ENCODE assay signal across 35 cellular contexts in genomic region chr10:94613-95012, GRCh38. TPM values are rescaled to one million over a fixed set of nuclear protein-coding genes. Genes with fewer than 3 reads are reported as not detected.
DNase-seq lines count a peak whose midpoint lies in the region; ATAC-seq, FAIRE-seq and TF ChIP-seq lines count a peak whose summit lies in the region.
"Had no signal": no experiment of that assay in that cellular context is flagged by ENCODE, and none has a peak within 500 bp of the region (broad histone marks: within the 10 kb centered on the region; RNA-seq: fewer than 3 reads in every experiment).

No MANE protein-coding gene starts in this region.

- H3K79me2 ChIP-seq in HepG2 (ENCODE audit: insufficient read depth, low read length) (no peaks in the 10 kb centered on the region), K562 (ENCODE audit: control insufficient read depth, insufficient read depth, low read length) (no peaks in the 10 kb centered on the region)

- H3K9ac ChIP-seq in HepG2 (ENCODE audit: insufficient read depth, low read depth, low read length) = no peak overlapping the region
- no peak overlapping the region for H3K9ac ChIP-seq in K562 (ENCODE audit: insufficient read depth in 1 of 2, low read depth in 2 of 2, low read length in 2 of 2)
- H3K9ac ChIP-seq: BLaER1; BLaER1 treated with 17β-estradiol and CSF1 and Interleukin-3, amounts not matched to agents 10 nM and 100 nM had no signal

- H4K20me1 ChIP-seq in HepG2 (ENCODE audit: insufficient read depth, low read length) (no peaks in the 10 kb centered on the region), K562 (replicated peaks; ENCODE audit: control insufficient read depth, insufficient read depth, low read length) (no peaks in the 10 kb centered on the region)
- H4K20me1 ChIP-seq: BLaER1; BLaER1 treated with 17β-estradiol and CSF1 and Interleukin-3, amounts not matched to agents 10 nM and 100 nM had no signal

- TF ChIP-seq RAD21 in HepG2 (CRISPR knock-in tag; IDR thresholded peaks at IDR 0.05) (no peak), K562 (CRISPR knock-in tag; conservative IDR thresholded peaks at IDR 0.05 in 1 of 2, IDR thresholded peaks at IDR 0.05 in 1 of 2) (no peak)

- WGBS in HepG2 (ENCODE audit: low lambda C conversion rate) = 0% methylated on average over 1 of the region's 1 CpG
- WGBS in right lobe of liver (ENCODE audit: insufficient coverage, low coverage, low lambda C conversion rate, missing lambda C conversion rate) = 29% methylated on average over 1 of the region's 1 CpG
- WGBS in K562 (ENCODE audit: insufficient coverage, low coverage, missing lambda C conversion rate) = 0% methylated on average over 1 of the region's 1 CpG
- WGBS in thyroid gland, 2 donors = 43 to 57% methylated on average over 1 of the region's 1 CpG

- no peak overlapping the region for H3K27ac ChIP-seq in HepG2 (ENCODE audit: extremely low read length, insufficient read depth, low read length)
- no peak overlapping the region for H3K27ac ChIP-seq in right lobe of liver
- H3K27ac ChIP-seq in K562 (ENCODE audit: extremely low read depth, low read depth, low read length) = no peak overlapping the region
- H3K27ac ChIP-seq in thyroid gland = peak overlapping the region; percentile 91 to 98 (median 97)
- H3K27ac ChIP-seq: 22Rv1; A549; BLaER1; BLaER1 treated with 17β-estradiol and CSF1 and Interleukin-3, amounts not matched to agents 10 nM and 100 nM; C4-2B had no signal

- no peak overlapping the region for H2AFZ ChIP-seq in HepG2 (ENCODE audit: low read length)
- H2AFZ ChIP-seq in K562 (ENCODE audit: low read depth, low read length) = no peak overlapping the region

- H3K4me1 ChIP-seq in HepG2 (ENCODE audit: insufficient read depth, low read length) = peaks cover 15% of the 10 kb centered on the region
- H3K4me1 ChIP-seq in right lobe of liver = no peaks in the 10 kb centered on the region
- H3K4me1 ChIP-seq in K562 (replicated peaks in 1 of 2; ENCODE audit: control insufficient read depth in 2 of 2, insufficient read depth in 2 of 2, low read length in 2 of 2) = no peaks in the 10 kb centered on the region
- H3K4me1 ChIP-seq in thyroid gland = peaks cover 30 to 32% of the 10 kb centered on the region in 2 donors
- H3K4me1 ChIP-seq: A549, BE2C had no signal

- H3K4me3 ChIP-seq in HepG2 (replicated peaks in 1 of 3; ENCODE audit: insufficient read depth in 1 of 3, low read depth in 2 of 3, low read length in 3 of 3) (no peak overlapping the region), right lobe of liver (no peak overlapping the region), K562 (no peak overlapping the region), thyroid gland (replicated peaks in 1 of 3) (no peak overlapping the region)
- H3K4me3 ChIP-seq: A549; BLaER1; BLaER1 treated with 17β-estradiol and CSF1 and Interleukin-3, amounts not matched to agents 10 nM and 100 nM had no signal

- POLR2A ChIA-PET in HepG2 (lab: Yijun Ruan, JAX) (no interaction called here), K562 (lab: Yijun Ruan, JAX) (no interaction called here)

- no peak overlapping the region for H3K4me2 ChIP-seq in HepG2 (ENCODE audit: low read depth, low read length)
- H3K4me2 ChIP-seq in K562 (ENCODE audit: insufficient read depth, low read length) = no peak overlapping the region
- H3K4me2 ChIP-seq: A549; BLaER1; BLaER1 treated with 17β-estradiol and CSF1 and Interleukin-3, amounts not matched to agents 10 nM and 100 nM had no signal

- TF ChIP-seq CTCF in HepG2 (CRISPR knock-in tag; IDR thresholded peaks at IDR 0.05) (no peak), right lobe of liver (IDR thresholded peaks at IDR 0.05) (no peak), K562 (IDR thresholded peaks at IDR 0.05 in 2 of 3, conservative IDR thresholded peaks at IDR 0.05 in 1 of 3; ENCODE audit: insufficient read depth in 2 of 3, low read depth in 1 of 3, low read length in 3 of 3) (no peak), thyroid gland (IDR thresholded peaks at IDR 0.05) (no peak)

- H3K36me3 ChIP-seq in HepG2 (replicated peaks in 1 of 2; ENCODE audit: control insufficient read depth in 1 of 2, insufficient read depth in 2 of 2, low read length in 2 of 2) (no peaks in the 10 kb centered on the region), right lobe of liver (no peaks in the 10 kb centered on the region), K562 (ENCODE audit: control insufficient read depth, insufficient read depth, low read length) (no peaks in the 10 kb centered on the region), thyroid gland (no peaks in the 10 kb centered on the region)
- H3K36me3 ChIP-seq: BE2C, BLaER1 had no signal

- CTCF ChIA-PET in HepG2 (lab: Yijun Ruan, JAX; ENCODE audit: low intra/inter-chr PET ratio, low total read pairs) = no interaction called here
- CTCF ChIA-PET in K562 (lab: Yijun Ruan, JAX; ENCODE audit: low intra/inter-chr PET ratio) = no interaction called here

- no peak for FAIRE-seq in HepG2 (lab: Jason Lieb, UNC)
- FAIRE-seq in K562 (lab: Jason Lieb, UNC) = no peak
- FAIRE-seq: A204.1, A549, D721Med had no signal

- no peak for ATAC-seq in HepG2
- no peak for ATAC-seq in right lobe of liver
- no peak for ATAC-seq in K562
- ATAC-seq in GM18861 (IDR thresholded peaks at IDR 0.05; ENCODE audit: unreplicated experiment) = no peak
- ATAC-seq: A549; CD8-positive, alpha-beta T cell had no signal

- TF ChIP-seq POLR2A in HepG2 (IDR thresholded peaks at IDR 0.05; ENCODE audit: insufficient read depth in 1 of 2, low read depth in 2 of 2, low read length in 2 of 2) = no peak
- TF ChIP-seq POLR2A in right lobe of liver (IDR thresholded peaks at IDR 0.05) = no peak
- no peak for TF ChIP-seq POLR2A in K562 (conservative IDR thresholded peaks at IDR 0.05)
- TF ChIP-seq POLR2A in thyroid gland (IDR thresholded peaks at IDR 0.05) = no peak

- H3K9me3 ChIP-seq in HepG2 (ENCODE audit: low read length) (peaks cover 41% of the 10 kb centered on the region), right lobe of liver (peaks cover 0 to 8% (median 0%) of the 10 kb centered on the region in 4 donors), K562 (replicated peaks; ENCODE audit: control insufficient read depth, insufficient read depth, low read depth, low read length) (no peaks in the 10 kb centered on the region), thyroid gland (no peaks in the 10 kb centered on the region)
- H3K9me3 ChIP-seq: BE2C had no signal

- in situ Hi-C loops in HepG2 (cut with HindIII; ENCODE audit: extremely low pct_ligation_motif_present, low pct_unique_long_range_greater_than_20kb) (no loop called here), K562 (cut with MboI) (no loop called here)

- no TSS peak for BruUV-seq in HepG2 (replicated peaks; lab: Mats Ljungman, UMichigan)
- BruUV-seq in K562 (replicated peaks; lab: Mats Ljungman, UMichigan) = no TSS peak

- no peaks in the 10 kb centered on the region for H3K9me1 ChIP-seq in K562 (ENCODE audit: control insufficient read depth, insufficient read depth, low read length)

- intact Hi-C loops in HepG2 (cut with micrococcal nuclease; ENCODE audit: unreplicated experiment) = no loop called here
- intact Hi-C loops in right lobe of liver (cut with DNase I) = no loop called here
- intact Hi-C loops in K562 (cut with micrococcal nuclease) = no loop called here
- intact Hi-C loops in thyroid gland (cut with DNase I) = no loop called here

- TF ChIP-seq EP300 in HepG2 (IDR thresholded peaks at IDR 0.05; ENCODE audit: low read depth in 2 of 2, low read length in 2 of 2) = no peak
- TF ChIP-seq EP300 in HepG2 (CRISPR knock-in tag; IDR thresholded peaks at IDR 0.05; ENCODE audit: borderline replicate concordance) = no peak
- TF ChIP-seq EP300 in K562 (IDR thresholded peaks at IDR 0.05; ENCODE audit: low read length) = no peak

- H3K27me3 ChIP-seq in HepG2 (ENCODE audit: control insufficient read depth in 1 of 2, insufficient read depth in 2 of 2, low read length in 2 of 2) (no peaks in the 10 kb centered on the region), right lobe of liver (no peaks in the 10 kb centered on the region), K562 (ENCODE audit: control insufficient read depth in 2 of 2, insufficient read depth in 2 of 2, low read length in 2 of 2) (no peaks in the 10 kb centered on the region), thyroid gland (no peaks in the 10 kb centered on the region)
- H3K27me3 ChIP-seq: BE2C; BLaER1; BLaER1 treated with 17β-estradiol and CSF1 and Interleukin-3, amounts not matched to agents 10 nM and 100 nM had no signal

- no peak for DNase-seq in HepG2 (ENCODE audit: low spot score)
- DNase-seq in right lobe of liver = no peak
- no peak for DNase-seq in K562 (ENCODE audit: extremely low read depth in 1 of 4, low spot score in 3 of 4)
- DNase-seq in thyroid gland = no peak
- DNase-seq in Ammon's horn (ENCODE audit: low spot score) = no peak
- DNase-seq: 8988T; ACHN; AML-193; BE2C; C1 segment of cervical spinal cord; Caco-2; Calu3; CD4-positive, alpha-beta memory T cell; CD4-positive, alpha-beta T cell; CD4-positive, CD25-positive, alpha-beta regulatory T cell; CD8-positive, alpha-beta memory T cell; CD8-positive, alpha-beta T cell; COR-L47; DMS 273 treated with DMSO at 0.1 percent for 48 hours; DMS153; DMS79; DMS79 treated with DMSO at 0.1 percent for 48 hours; DND-41; EL had no signal

RNA-seq across cellular contexts. Expression of gene ZMYND11, which starts 40.6 kb away (rescaled TPM):
- total RNA-seq in HepG2 (2016; rRNA removed; fragmentation: Illumina TruSeq; extraction: Trizol) (38.7 and 51.6 TPM in 2 replicates), right lobe of liver (10 to 100 TPM; 22.5 to 30.6 (median 24.4) TPM), K562 (2014; rRNA removed) (7.7 and 8.6 TPM in 2 replicates), K562 (2014; rRNA removed; fragmentation: Illumina TruSeq; extraction: Trizol) (12.0 and 14.3 TPM in 2 replicates), K562 (2015; rRNA removed; fragmentation: Illumina TruSeq; extraction: Trizol) (11.6 and 13.8 TPM in 2 replicates), K562 (2021) (9.8 and 9.9 TPM in 2 replicates), thyroid gland (100 to 1,000 TPM; 127 to 179 (median 154) TPM)
- 41.7 and 43.0 TPM in 2 replicates for total RNA-seq in HepG2 (2016; cell fraction: cytosol; rRNA removed; fragmentation: Illumina TruSeq; extraction: Trizol; ENCODE audit: low read depth)
- 39.7 and 45.5 TPM in 2 replicates for total RNA-seq in HepG2 (2016; cell fraction: insoluble cytoplasmic fraction; rRNA removed; fragmentation: Illumina TruSeq; extraction: Trizol)
- 41.4 and 46.8 TPM in 2 replicates for total RNA-seq in HepG2 (2016; cell fraction: membrane; rRNA removed; fragmentation: Illumina TruSeq; extraction: Trizol)
- total RNA-seq in HepG2 (2016; cell fraction: nucleus; rRNA removed; fragmentation: Illumina TruSeq; extraction: Trizol) = 26.0 and 28.1 TPM in 2 replicates
- polyA plus RNA-seq in HepG2 (2011; rRNA removed) (14.4 and 17.5 TPM in 2 replicates), K562 (2011; rRNA removed) (7.6 and 8.8 TPM in 2 replicates), K562 (2014; fragmentation: Illumina TruSeq; extraction: Trizol) (9.5 and 11.8 TPM in 2 replicates), K562 (2014; fragmentation: Nextera tagmentation; extraction: Ambion mirVana) (1 to 10 TPM; 2.7 to 4.8 TPM), K562 (2014; rRNA removed) (7.1 and 8.6 TPM in 2 replicates)
- polyA plus RNA-seq in HepG2 (2011; cell fraction: cytosol; rRNA removed) = 7.1 and 10.5 TPM in 2 replicates
- 15.3 and 16.1 TPM in 2 replicates for polyA plus RNA-seq in HepG2 (2011; cell fraction: nucleus; rRNA removed)
- polyA plus RNA-seq in HepG2 (2012) = 20.6 and 22.6 TPM in 2 replicates
- 6.9 and 7.8 TPM in 2 replicates for polyA plus RNA-seq in HepG2 (2016; cell fraction: cytosol; fragmentation: Illumina TruSeq; extraction: Trizol; ENCODE audit: low read depth)
- polyA plus RNA-seq in HepG2 (2016; cell fraction: insoluble cytoplasmic fraction; fragmentation: Illumina TruSeq; extraction: Trizol; ENCODE audit: low read depth) = 49.4 TPM in 2 replicates
- polyA plus RNA-seq in HepG2 (2016; cell fraction: membrane; fragmentation: Illumina TruSeq; extraction: Trizol; ENCODE audit: low read depth) = 19.0 and 22.8 TPM in 2 replicates
- 38.6 and 42.2 TPM in 2 replicates for polyA plus RNA-seq in HepG2 (2016; cell fraction: nucleus; fragmentation: Illumina TruSeq; extraction: Trizol; ENCODE audit: insufficient read depth, low read depth)
- 10.0 and 17.5 TPM in 2 replicates for polyA minus RNA-seq in HepG2 (2011; rRNA and poly(A)+ RNA removed; ENCODE audit: low replicate concordance)
- polyA minus RNA-seq in HepG2 (2011; cell fraction: cytosol; rRNA and poly(A)+ RNA removed) = 14.3 and 19.5 TPM in 2 replicates
- 14.9 and 19.9 TPM in 2 replicates for polyA minus RNA-seq in HepG2 (2011; cell fraction: nucleus; rRNA and poly(A)+ RNA removed)
- 2.8 and 9.9 TPM in 2 replicates for total RNA-seq in K562 (2011; cell fraction: chromatin; rRNA removed; ENCODE audit: low replicate concordance)
- 2.5 and 3.2 TPM in 2 replicates for total RNA-seq in K562 (2011; cell fraction: nucleolus; rRNA removed)
- total RNA-seq in K562 (2011; cell fraction: nucleoplasm; rRNA removed) = 2.3 and 4.0 TPM in 2 replicates
- polyA plus RNA-seq in K562 (2011; cell fraction: cytosol; rRNA removed) = 1.3 and 2.5 TPM in 2 replicates
- polyA plus RNA-seq in K562 (2011; cell fraction: nucleus; rRNA removed) = 8.6 and 11.3 TPM in 2 replicates
- 7.4 and 9.2 TPM in 2 replicates for polyA plus RNA-seq in K562 (2012)
- 14.2 and 16.1 TPM in 2 replicates for polyA minus RNA-seq in K562 (2011; rRNA and poly(A)+ RNA removed)
- polyA minus RNA-seq in K562 (2011; cell fraction: cytosol; rRNA and poly(A)+ RNA removed) = 4.1 and 6.2 TPM in 2 replicates
- polyA minus RNA-seq in K562 (2011; cell fraction: nucleus; rRNA and poly(A)+ RNA removed) = 2.7 and 5.1 TPM in 2 replicates

RNA-seq across cellular contexts. Expression of gene TUBB8, which starts 45.5 kb away (rescaled TPM):
- total RNA-seq in HepG2 (2016; rRNA removed; fragmentation: Illumina TruSeq; extraction: Trizol) = 0.24 and 0.31 TPM in 2 replicates
- not detected in 2 replicates for total RNA-seq in HepG2 (2016; cell fraction: cytosol; rRNA removed; fragmentation: Illumina TruSeq; extraction: Trizol; ENCODE audit: low read depth)
- total RNA-seq in HepG2 (2016; cell fraction: insoluble cytoplasmic fraction; rRNA removed; fragmentation: Illumina TruSeq; extraction: Trizol) = not detected in 2 replicates
- 0.24 and 0.25 TPM in 2 replicates for total RNA-seq in HepG2 (2016; cell fraction: membrane; rRNA removed; fragmentation: Illumina TruSeq; extraction: Trizol)
- not detected in 2 replicates for total RNA-seq in HepG2 (2016; cell fraction: nucleus; rRNA removed; fragmentation: Illumina TruSeq; extraction: Trizol)
- 0.26 and 0.50 TPM in 2 replicates for polyA plus RNA-seq in HepG2 (2011; rRNA removed)
- 0.08 and 0.15 TPM in 2 replicates for polyA plus RNA-seq in HepG2 (2011; cell fraction: cytosol; rRNA removed)
- 0.31 and 0.45 TPM in 2 replicates for polyA plus RNA-seq in HepG2 (2011; cell fraction: nucleus; rRNA removed)
- polyA plus RNA-seq in HepG2 (2012) = 0.12 and 0.58 TPM in 2 replicates
- polyA plus RNA-seq in HepG2 (2016; cell fraction: cytosol; fragmentation: Illumina TruSeq; extraction: Trizol; ENCODE audit: low read depth) = not detected in 2 replicates
- polyA plus RNA-seq in HepG2 (2016; cell fraction: insoluble cytoplasmic fraction; fragmentation: Illumina TruSeq; extraction: Trizol; ENCODE audit: low read depth) = not detected in 2 replicates
- 0.14 TPM in 1 of 2 replicates, not detected in the other for polyA plus RNA-seq in HepG2 (2016; cell fraction: membrane; fragmentation: Illumina TruSeq; extraction: Trizol; ENCODE audit: low read depth)
- 0.55 TPM in 1 of 2 replicates, not detected in the other for polyA plus RNA-seq in HepG2 (2016; cell fraction: nucleus; fragmentation: Illumina TruSeq; extraction: Trizol; ENCODE audit: insufficient read depth, low read depth)
- polyA minus RNA-seq in HepG2 (2011; rRNA and poly(A)+ RNA removed; ENCODE audit: low replicate concordance) = not detected in 2 replicates
- polyA minus RNA-seq in HepG2 (2011; cell fraction: cytosol; rRNA and poly(A)+ RNA removed) = not detected in 2 replicates
- not detected in 2 replicates for polyA minus RNA-seq in HepG2 (2011; cell fraction: nucleus; rRNA and poly(A)+ RNA removed)
- total RNA-seq in right lobe of liver = not detected
- total RNA-seq in K562 (2011; cell fraction: chromatin; rRNA removed; ENCODE audit: low replicate concordance) = 0.21 TPM in 1 of 2 replicates, not detected in the other
- total RNA-seq in K562 (2011; cell fraction: nucleolus; rRNA removed) = not detected in 2 replicates
- not detected in 2 replicates for total RNA-seq in K562 (2011; cell fraction: nucleoplasm; rRNA removed)
- total RNA-seq in K562 (2014; rRNA removed) = 0.04 TPM in 1 of 2 replicates, not detected in the other
- not detected in 2 replicates for total RNA-seq in K562 (2014; rRNA removed; fragmentation: Illumina TruSeq; extraction: Trizol)
- not detected in 2 replicates for total RNA-seq in K562 (2015; rRNA removed; fragmentation: Illumina TruSeq; extraction: Trizol)
- total RNA-seq in K562 (2021) = not detected in 2 replicates
- 0.07 and 0.08 TPM in 2 replicates for polyA plus RNA-seq in K562 (2011; rRNA removed)
- 0.09 TPM in 1 of 2 replicates, not detected in the other for polyA plus RNA-seq in K562 (2011; cell fraction: cytosol; rRNA removed)
- polyA plus RNA-seq in K562 (2011; cell fraction: nucleus; rRNA removed) = 0.06 and 0.15 TPM in 2 replicates
- not detected in 2 replicates for polyA plus RNA-seq in K562 (2012)
- not detected in 2 replicates for polyA plus RNA-seq in K562 (2014; fragmentation: Illumina TruSeq; extraction: Trizol)
- polyA plus RNA-seq in K562 (2014; fragmentation: Nextera tagmentation; extraction: Ambion mirVana) = not detected
- polyA plus RNA-seq in K562 (2014; rRNA removed) = not detected in 2 replicates
- not detected in 2 replicates for polyA minus RNA-seq in K562 (2011; rRNA and poly(A)+ RNA removed)
- polyA minus RNA-seq in K562 (2011; cell fraction: cytosol; rRNA and poly(A)+ RNA removed) = not detected in 2 replicates
- not detected in 2 replicates for polyA minus RNA-seq in K562 (2011; cell fraction: nucleus; rRNA and poly(A)+ RNA removed)
- total RNA-seq in thyroid gland = 1 to 10 TPM in 1 of 4 donors, under 1 TPM in 2, not detected in 1; 0.40 to 2.0 (median 0.50) TPM
- total RNA-seq: A172; Caco-2; Calu3; CD4-positive, alpha-beta memory T cell; CD4-positive, alpha-beta T cell; CD4-positive, CD25-positive, alpha-beta regulatory T cell; CD8-positive, alpha-beta memory T cell; CD8-positive, alpha-beta T cell; Daoy had no signal
- polyA plus RNA-seq: AG04450; CD4-positive, alpha-beta memory T cell; CD4-positive, CD25-positive, alpha-beta regulatory T cell; CD8-positive, alpha-beta memory T cell had no signal

Comparison
In these comparisons a context has a peak if more than half of its experiments do, and no peak if none do; other contexts are left out.
1. H3K27ac ChIP-seq: peak in thyroid gland (3 of 3); none in HepG2 (single experiment), right lobe of liver (0 of 3) and K562 (single experiment).
2. Of the 241 proteins assayed by ChIP-seq in both HepG2 and K562: peak only in HepG2: none; only in K562: none; in both: ZNF431; in neither: 240.